In genomic region chr1:151512801-151513625, GRCh38 we compare ENCODE assay signal across 9 cellular contexts. TPM values are rescaled to one million over a fixed set of nuclear protein-coding genes. Genes with fewer than 3 reads are reported as not detected.
DNase-seq lines count a peak whose midpoint lies in the region; ATAC-seq, FAIRE-seq and TF ChIP-seq lines count a peak whose summit lies in the region.
"Had no signal": no experiment of that assay in that cellular context is flagged by ENCODE, and none has a peak within 500 bp of the region (broad histone marks: within the 10 kb centered on the region; RNA-seq: fewer than 3 reads in every experiment).

No MANE protein-coding gene starts in this region.

- peak overlapping the region; percentile 78 for H3K4me3 Mint-ChIP-seq in endodermal cell

- no peak for TF ChIP-seq EP300 in neural cell (conservative IDR thresholded peaks at IDR 0.05; ENCODE audit: poor library complexity, severe bottlenecking)

- TF ChIP-seq CTCF in endodermal cell (conservative IDR thresholded peaks at IDR 0.05) (no peak), neural cell (IDR thresholded peaks at IDR 0.05; ENCODE audit: poor library complexity, severe bottlenecking) (no peak), heart left ventricle (IDR thresholded peaks at IDR 0.05) (no peak)

- H3K4me1 Mint-ChIP-seq in endodermal cell, result peaks cover 40% of the 10 kb centered on the region

- WGBS in endodermal cell (ENCODE audit: insufficient coverage in 1 of 2, insufficient read length in 1 of 2), 2 experiments, result 59 to 76% methylated on average over 6 to 8 of the region's 8 CpGs
- WGBS in heart left ventricle, 4 donors, result 65 to 77% (median 73%) methylated on average over 8 of the region's 8 CpGs

- peaks cover 9% of the 10 kb centered on the region for H3F3A ChIP-seq in neural cell (ENCODE audit: insufficient read depth, low read length, poor library complexity, severe bottlenecking)

- no peaks in the 10 kb centered on the region for H3K27me3 Mint-ChIP-seq in endodermal cell (ENCODE audit: insufficient read depth)
- H3K27me3 Mint-ChIP-seq: T-cell had no signal

- H3K27ac ChIP-seq in endodermal cell (ENCODE audit: low read depth, low read length) (no peak overlapping the region), neural cell (ENCODE audit: low read length) (no peak overlapping the region), heart left ventricle (no peak overlapping the region)

- H2AFZ ChIP-seq in neural cell (ENCODE audit: low read depth, low read length), result no peak overlapping the region

- H3K27me3 ChIP-seq in endodermal cell (ENCODE audit: control insufficient read depth, insufficient read depth, low read length, poor library complexity, severe bottlenecking) (no peaks in the 10 kb centered on the region), neural cell (ENCODE audit: insufficient read depth, low read depth, low read length) (peaks cover 13% of the 10 kb centered on the region), heart left ventricle (peaks cover 0 to 21% (median 6%) of the 10 kb centered on the region in 9 donors)

- TF ChIP-seq POLR2A in heart left ventricle (IDR thresholded peaks at IDR 0.05), result no peak

- H3K79me2 ChIP-seq in neural cell (replicated peaks; ENCODE audit: insufficient read depth, low read length), result no peaks in the 10 kb centered on the region

- intact Hi-C loops in heart left ventricle (cut with DNase I), result no loop called here

- peak overlapping the region; percentile 95 for H3K27ac Mint-ChIP-seq in endodermal cell
- H3K27ac Mint-ChIP-seq: T-cell had no signal

- no peak for FAIRE-seq in GM19239 (lab: Jason Lieb, UNC)

- peak; percentile 90 for DNase-seq in ELF-1 (ENCODE audit: low read depth, low spot score)
- DNase-seq in NCI-H226, result peak; percentile 45
- DNase-seq in endodermal cell, result peak; percentile 87
- no peak for DNase-seq in GM19239 (ENCODE audit: insufficient read length, low spot score)
- DNase-seq in heart left ventricle, result no peak
- DNase-seq: T-cell had no signal

- H3K9me3 Mint-ChIP-seq in endodermal cell, result no peaks in the 10 kb centered on the region
- H3K9me3 Mint-ChIP-seq: T-cell had no signal

- ATAC-seq in heart left ventricle, result no peak
- no peak for ATAC-seq in GM18868 (IDR thresholded peaks at IDR 0.05; ENCODE audit: unreplicated experiment)
- ATAC-seq in GM21825 (IDR thresholded peaks at IDR 0.05; ENCODE audit: unreplicated experiment), result no peak
- ATAC-seq: T-cell had no signal

- TF ChIP-seq RAD21 in neural cell (conservative IDR thresholded peaks at IDR 0.05), result no peak

- H3K4me1 ChIP-seq in endodermal cell (ENCODE audit: control insufficient read depth, insufficient read depth, low read length), result peaks cover 18% of the 10 kb centered on the region
- peaks cover 0 to 23% (median 10%) of the 10 kb centered on the region in 12 donors for H3K4me1 ChIP-seq in heart left ventricle

- peak overlapping the region; percentile 14 for H3K9ac ChIP-seq in endodermal cell (ENCODE audit: extremely low read depth, low read length, poor library complexity, severe bottlenecking)
- H3K9ac ChIP-seq in neural cell (ENCODE audit: low read length), result peak overlapping the region; percentile 9

- no peaks in the 10 kb centered on the region for H4K20me1 ChIP-seq in neural cell (ENCODE audit: insufficient read depth)

- H3K4me3 ChIP-seq in endodermal cell (ENCODE audit: low read length), result peak overlapping the region; percentile 95
- H3K4me3 ChIP-seq in neural cell (ENCODE audit: low read length), result peak overlapping the region; percentile 90
- peak overlapping the region in 1 of 12 donors; percentile 10 for H3K4me3 ChIP-seq in heart left ventricle

- H3K36me3 Mint-ChIP-seq in endodermal cell (ENCODE audit: low read depth), result peaks cover 5% of the 10 kb centered on the region
- H3K36me3 Mint-ChIP-seq: T-cell had no signal

- H3K4me2 ChIP-seq in neural cell (ENCODE audit: low read length), result peak overlapping the region; percentile 10

- no peaks in the 10 kb centered on the region for H3K36me3 ChIP-seq in endodermal cell (ENCODE audit: control insufficient read depth, insufficient read depth, low read length)
- H3K36me3 ChIP-seq in neural cell (ENCODE audit: insufficient read depth, low read length), result no peaks in the 10 kb centered on the region
- H3K36me3 ChIP-seq in heart left ventricle, result no peaks in the 10 kb centered on the region

- no peaks in the 10 kb centered on the region for H3K9me3 ChIP-seq in endodermal cell (ENCODE audit: control insufficient read depth, low read length)
- no peaks in the 10 kb centered on the region for H3K9me3 ChIP-seq in neural cell (ENCODE audit: low read length)
- no peaks in the 10 kb centered on the region for H3K9me3 ChIP-seq in heart left ventricle

- no peaks in the 10 kb centered on the region for H3K9me2 ChIP-seq in neural cell (ENCODE audit: insufficient read depth, low read length)

TF ChIP-seq in neural cell, 6 proteins besides CTCF, POLR2A, EP300 and RAD21:
- TF ChIP-seq EZH2 (IDR thresholded peaks at IDR 0.05; ENCODE audit: borderline replicate concordance, insufficient read depth, low read length, poor library complexity, severe bottlenecking) (no peak), POLR2AphosphoS5 (IDR thresholded peaks at IDR 0.05) (no peak), TAF1 (IDR thresholded peaks at IDR 0.05; ENCODE audit: low read depth) (no peak), MXI1 (conservative IDR thresholded peaks at IDR 0.05; ENCODE audit: poor library complexity, severe bottlenecking) (no peak), REST (IDR thresholded peaks at IDR 0.05; ENCODE audit: borderline replicate concordance) (no peak), SMC3 (conservative IDR thresholded peaks at IDR 0.05; ENCODE audit: poor library complexity) (no peak)

RNA-seq across cellular contexts. Expression of gene CGN, which starts 1.8 kb away (rescaled TPM):
- 10 to 100 TPM; 39.7 to 39.9 TPM for total RNA-seq in endodermal cell
- 14.2 TPM for polyA plus RNA-seq in endodermal cell (2013, experiment 1 of 2)
- 10.8 TPM for polyA plus RNA-seq in endodermal cell (2013, experiment 2 of 2)
- 4.4 and 7.5 TPM in 2 replicates for polyA plus RNA-seq in neural cell
- polyA minus RNA-seq in neural cell, result 6.6 and 8.3 TPM in 2 replicates
- 10 to 100 TPM in 1 of 9 donors, under 1 TPM in 4, not detected in 4; 0.09 to 21.0 (median 0.29) TPM for total RNA-seq in heart left ventricle
- polyA plus RNA-seq in heart left ventricle, result under 1 TPM; 0.08 to 0.18 TPM

RNA-seq across cellular contexts. Expression of gene TUFT1, which starts 27.1 kb away (rescaled TPM):
- total RNA-seq in endodermal cell, result 10 to 100 TPM; 12.7 to 18.3 TPM
- 8.4 TPM for polyA plus RNA-seq in endodermal cell (2013, experiment 1 of 2)
- polyA plus RNA-seq in endodermal cell (2013, experiment 2 of 2), result 7.3 TPM
- 25.5 and 25.8 TPM in 2 replicates for polyA plus RNA-seq in neural cell
- polyA minus RNA-seq in neural cell, result 22.1 and 22.4 TPM in 2 replicates
- total RNA-seq in heart left ventricle, result 10 to 100 TPM in 1 of 9 donors, 1 to 10 TPM in 8; 2.1 to 13.6 (median 4.3) TPM
- polyA plus RNA-seq in heart left ventricle, result 1 to 10 TPM; 2.4 to 5.0 TPM

RNA-seq across cellular contexts. Expression of gene POGZ, which starts 53.7 kb away (rescaled TPM):
- total RNA-seq in endodermal cell (100 to 1,000 TPM; 138 to 165 TPM), heart left ventricle (10 to 100 TPM; 26.0 to 64.3 (median 35.5) TPM)
- polyA plus RNA-seq in endodermal cell (2013, experiment 1 of 2), result 81.3 TPM
- 75.7 TPM for polyA plus RNA-seq in endodermal cell (2013, experiment 2 of 2)
- polyA plus RNA-seq in neural cell (50.2 and 60.8 TPM in 2 replicates), heart left ventricle (10 to 100 TPM; 11.4 to 20.6 TPM)
- 81.6 and 102 TPM in 2 replicates for polyA minus RNA-seq in neural cell

Comparison
In these comparisons a context has a peak if more than half of its experiments do, and no peak if none do; other contexts are left out.
1. DNase-seq: peak in ELF-1 (single experiment), NCI-H226 (single experiment) and endodermal cell (single experiment); none in GM19239 (single experiment) and heart left ventricle (0 of 5).